7 cellular contexts compared by ENCODE assay signal in genomic region chr3:165658027-165658426, GRCh38.
"Had no signal": no experiment of that assay in that cellular context is flagged by ENCODE, and none has a peak within 500 bp of the region (broad histone marks: within the 10 kb centered on the region; RNA-seq: fewer than 3 reads in every experiment).

No MANE protein-coding gene starts in this region.

- DNase-seq: H9, HCEC 1CT had no signal

- H2AFZ ChIP-seq: GM23338 had no signal

- ATAC-seq: GM23338, HepG2 had no signal

- H3K4me3 ChIP-seq: GM23338 had no signal

- FAIRE-seq: H1, H54, HepG2 had no signal

- H3K4me2 ChIP-seq: GM23338 had no signal

- H3K27ac ChIP-seq: HL-60 had no signal
